11 cellular contexts compared by ENCODE assay signal in the genomic region with DNA sequence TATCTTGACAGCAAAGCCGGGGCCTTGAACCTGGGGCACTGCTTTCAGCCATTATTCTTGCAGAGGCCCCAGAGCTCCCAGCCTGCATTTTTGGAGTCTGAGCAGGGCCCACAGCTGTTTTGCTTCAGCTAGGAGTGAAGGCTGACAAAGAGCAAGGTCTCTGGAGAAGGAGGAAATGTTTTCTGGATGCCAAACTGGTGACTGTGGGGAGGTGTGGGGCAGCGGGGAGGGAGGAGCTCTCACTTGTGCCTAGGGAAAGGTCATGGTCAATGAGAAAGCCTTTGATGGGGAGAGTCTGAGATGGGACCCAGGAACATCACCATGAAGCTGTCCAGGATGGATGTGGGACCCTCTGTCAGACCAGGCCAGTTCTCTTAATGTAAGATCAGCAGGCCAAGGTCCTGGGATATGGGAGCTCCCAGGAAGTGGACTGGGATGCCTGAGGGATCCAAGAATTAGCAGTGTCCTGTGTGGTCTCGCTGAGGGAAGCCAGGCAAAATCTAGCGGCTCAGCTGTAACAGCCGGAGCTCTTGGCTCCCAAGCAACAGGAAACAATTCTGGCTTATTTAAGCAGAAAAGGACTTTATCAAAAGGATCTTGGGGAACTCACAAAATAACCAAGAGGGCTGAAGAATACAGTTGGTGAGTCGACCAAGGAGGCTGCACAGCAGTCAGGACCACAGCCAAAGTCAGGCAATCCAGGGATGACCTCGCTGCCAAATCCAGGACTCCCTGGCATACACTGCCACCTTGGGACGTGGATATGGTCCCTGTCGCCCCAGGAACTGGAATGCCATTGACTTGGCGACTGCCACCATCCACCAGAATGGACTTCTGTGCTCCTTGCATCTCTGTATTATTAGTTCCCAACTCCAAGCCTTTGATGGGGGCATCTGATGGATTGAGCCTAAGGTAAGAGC.
DNase-seq lines count a peak whose midpoint lies in the region; ATAC-seq, FAIRE-seq and TF ChIP-seq lines count a peak whose summit lies in the region.
"Had no signal": no experiment of that assay in that cellular context is flagged by ENCODE, and none has a peak within 500 bp of the region (broad histone marks: within the 10 kb centered on the region; RNA-seq: fewer than 3 reads in every experiment).

No MANE protein-coding gene starts in this region.

- no peak overlapping the region for H3K4me3 Mint-ChIP-seq in T-helper 2 cell treated with Interferon-gamma antibody and Interleukin-4, amounts not matched to agents 5 μg/mL and 100 μg/mL, for 36 hours
- H3K4me3 Mint-ChIP-seq: activated naive CD4-positive, alpha-beta T cell treated with anti-CD3 and anti-CD28 coated beads, Interleukin-2, amount 50 U/mL, for 24 hours had no signal

- no peak overlapping the region for H3K4me3 ChIP-seq in bronchial epithelial cell (ENCODE audit: low read depth, low read length)
- H3K4me3 ChIP-seq in kidney epithelial cell (ENCODE audit: low read depth, low read length): no peak overlapping the region
- H3K4me3 ChIP-seq in upper lobe of right lung: no peak overlapping the region

- no peaks in the 10 kb centered on the region for H3K27me3 Mint-ChIP-seq in T-helper 2 cell treated with Interferon-gamma antibody and Interleukin-4, amounts not matched to agents 5 μg/mL and 100 μg/mL, for 36 hours (ENCODE audit: low read depth)
- H3K27me3 Mint-ChIP-seq: activated naive CD4-positive, alpha-beta T cell treated with anti-CD3 and anti-CD28 coated beads, Interleukin-2, amount 50 U/mL, for 24 hours had no signal

- ATAC-seq in upper lobe of right lung: peak; percentile 22
- no peak for ATAC-seq in HG03432 (IDR thresholded peaks at IDR 0.05; ENCODE audit: unreplicated experiment)
- no peak for ATAC-seq in HG03175 (IDR thresholded peaks at IDR 0.05; ENCODE audit: unreplicated experiment)

- no peaks in the 10 kb centered on the region for H3K27me3 ChIP-seq in bronchial epithelial cell (ENCODE audit: control insufficient read depth, insufficient read depth, low read length)
- H3K27me3 ChIP-seq in kidney epithelial cell (ENCODE audit: control insufficient read depth, insufficient read depth, low read length): peaks cover 3% of the 10 kb centered on the region
- no peaks in the 10 kb centered on the region for H3K27me3 ChIP-seq in upper lobe of right lung

- H3K36me3 Mint-ChIP-seq in T-helper 2 cell treated with Interferon-gamma antibody and Interleukin-4, amounts not matched to agents 5 μg/mL and 100 μg/mL, for 36 hours (ENCODE audit: low read depth): no peaks in the 10 kb centered on the region
- H3K36me3 Mint-ChIP-seq: activated naive CD4-positive, alpha-beta T cell treated with anti-CD3 and anti-CD28 coated beads, Interleukin-2, amount 50 U/mL, for 24 hours had no signal

- TF ChIP-seq CTCF in bronchial epithelial cell (IDR thresholded peaks at IDR 0.05; ENCODE audit: insufficient read depth, low read length, severe bottlenecking): no peak
- TF ChIP-seq CTCF in kidney epithelial cell (IDR thresholded peaks at IDR 0.05; ENCODE audit: insufficient read depth, low read length, poor library complexity, severe bottlenecking): no peak
- TF ChIP-seq CTCF in upper lobe of right lung (IDR thresholded peaks at IDR 0.05): no peak

- H3K4me1 Mint-ChIP-seq in T-helper 2 cell treated with Interferon-gamma antibody and Interleukin-4, amounts not matched to agents 5 μg/mL and 100 μg/mL, for 36 hours (ENCODE audit: low read depth): peaks cover 5% of the 10 kb centered on the region

- no peaks in the 10 kb centered on the region for H3K4me1 ChIP-seq in upper lobe of right lung

- H3K27ac ChIP-seq in upper lobe of right lung: peak overlapping the region; percentile 60

- H3K9me3 Mint-ChIP-seq in T-helper 2 cell treated with Interferon-gamma antibody and Interleukin-4, amounts not matched to agents 5 μg/mL and 100 μg/mL, for 36 hours: no peaks in the 10 kb centered on the region
- H3K9me3 Mint-ChIP-seq: activated naive CD4-positive, alpha-beta T cell treated with anti-CD3 and anti-CD28 coated beads, Interleukin-2, amount 50 U/mL, for 24 hours had no signal

- intact Hi-C loops in upper lobe of right lung (cut with DNase I): no loop called here

- H3K36me3 ChIP-seq in bronchial epithelial cell (ENCODE audit: control insufficient read depth, insufficient read depth, low read length) (no peaks in the 10 kb centered on the region), kidney epithelial cell (ENCODE audit: control insufficient read depth, insufficient read depth, low read length) (no peaks in the 10 kb centered on the region), upper lobe of right lung (no peaks in the 10 kb centered on the region)

- peak overlapping the region; percentile 31 for H3K27ac Mint-ChIP-seq in T-helper 2 cell treated with Interferon-gamma antibody and Interleukin-4, amounts not matched to agents 5 μg/mL and 100 μg/mL, for 36 hours
- H3K27ac Mint-ChIP-seq: activated naive CD4-positive, alpha-beta T cell treated with anti-CD3 and anti-CD28 coated beads, Interleukin-2, amount 50 U/mL, for 24 hours had no signal

- FAIRE-seq in bronchial epithelial cell (lab: Jason Lieb, UNC): no peak
- FAIRE-seq: A204.1 had no signal

- no peak for DNase-seq in T-helper 2 cell treated with Interferon-gamma antibody and Interleukin-4, amounts not matched to agents 5 μg/mL and 100 μg/mL, for 36 hours (ENCODE audit: low spot score)
- DNase-seq in T-helper 2 cell: no peak
- peak; percentile 36 for DNase-seq in bronchial epithelial cell (ENCODE audit: low read depth)
- peak; percentile 19 for DNase-seq in kidney epithelial cell (ENCODE audit: low read depth)
- no peak for DNase-seq in upper lobe of right lung
- no peak for DNase-seq in cerebellum (ENCODE audit: low spot score)
- DNase-seq: activated CD4-positive, CD25-positive, alpha-beta regulatory T cell had no signal

- no peaks in the 10 kb centered on the region for H3K9me3 ChIP-seq in upper lobe of right lung

Comparison
In these comparisons a context has a peak if more than half of its experiments do, and no peak if none do; other contexts are left out.
1. DNase-seq: peak in bronchial epithelial cell (single experiment) and kidney epithelial cell (single experiment); none in T-helper 2 cell treated with Interferon-gamma antibody and Interleukin-4, amounts not matched to agents 5 μg/mL and 100 μg/mL, for 36 hours (single experiment), T-helper 2 cell (0 of 5), upper lobe of right lung (single experiment) and cerebellum (single experiment).